In the genomic region with DNA sequence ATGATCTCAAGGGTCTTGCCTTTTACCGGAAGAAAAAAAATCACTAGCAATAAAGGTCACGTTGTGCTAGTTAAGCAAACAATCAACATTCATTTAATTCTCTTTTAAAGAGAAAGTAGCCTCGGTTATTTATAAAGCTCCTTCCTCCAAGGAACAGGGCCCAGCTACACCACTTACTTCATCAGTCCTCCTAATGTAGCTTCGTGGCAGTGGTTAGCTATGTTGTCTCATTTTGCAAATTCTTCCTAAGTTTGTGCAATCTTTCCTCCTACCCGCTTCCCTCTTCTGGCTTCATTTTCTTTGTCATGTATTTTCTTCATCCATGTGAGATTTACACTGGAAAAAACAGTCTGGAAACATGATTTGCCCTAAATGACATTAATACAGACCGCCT, we compare ENCODE assay signal across 13 cellular contexts.
DNase-seq lines count a peak whose midpoint lies in the region; ATAC-seq and TF ChIP-seq lines count a peak whose summit lies in the region.
"Had no signal": no experiment of that assay in that cellular context is flagged by ENCODE, and none has a peak within 500 bp of the region (broad histone marks: within the 10 kb centered on the region; RNA-seq: fewer than 3 reads in every experiment).

No MANE protein-coding gene starts in this region.

- H3K4me3 ChIP-seq in RWPE2 (ENCODE audit: severe bottlenecking) (no peak overlapping the region), sigmoid colon (no peak overlapping the region), dorsolateral prefrontal cortex (peak overlapping the region in 2 of 59 donors; percentile 5 to 15)
- H3K4me3 ChIP-seq: GM12878 had no signal

- H3K9me3 ChIP-seq in RWPE2 (ENCODE audit: severe bottlenecking) (no peaks in the 10 kb centered on the region), sigmoid colon (no peaks in the 10 kb centered on the region)
- H3K9me3 ChIP-seq: Caco-2 had no signal

- H3K36me3 ChIP-seq in RWPE2 (ENCODE audit: low read depth) (no peaks in the 10 kb centered on the region), sigmoid colon (no peaks in the 10 kb centered on the region)

- TF ChIP-seq CTCF in RWPE2 (IDR thresholded peaks at IDR 0.05; ENCODE audit: poor library complexity, severe bottlenecking) (no peak), sigmoid colon (IDR thresholded peaks at IDR 0.05) (no peak), dorsolateral prefrontal cortex (IDR thresholded peaks at IDR 0.05 in 54 of 56, conservative IDR thresholded peaks at IDR 0.05 in 2 of 56; ENCODE audit: low read depth in 1 of 56, partially characterized antibody in 56 of 56) (no peak)

- intact Hi-C loops in sigmoid colon (cut with DNase I) (no loop called here), dorsolateral prefrontal cortex (cut with DNase I) (no loop called here)

- WGBS in sigmoid colon, 2 donors, result 34 to 64% methylated on average over 6 of the region's 6 CpGs

- H3K27me3 ChIP-seq in RWPE2 (ENCODE audit: insufficient read depth, poor library complexity, severe bottlenecking) (no peaks in the 10 kb centered on the region), sigmoid colon (no peaks in the 10 kb centered on the region), dorsolateral prefrontal cortex (no peaks in the 10 kb centered on the region)

- peak overlapping the region; percentile 31 for H3K27ac ChIP-seq in RWPE2 (ENCODE audit: poor library complexity, severe bottlenecking)
- H3K27ac ChIP-seq in sigmoid colon, result peak overlapping the region in 3 of 4 donors; percentile 47 to 71 (median 53)
- H3K27ac ChIP-seq in dorsolateral prefrontal cortex, result no peak overlapping the region

- ATAC-seq in RWPE2 (ENCODE audit: low read depth), result no peak
- no peak for ATAC-seq in HG03432 (IDR thresholded peaks at IDR 0.05; ENCODE audit: unreplicated experiment)
- ATAC-seq: GM12878; stimulated activated naive B cell treated with anti-CD40 and anti-IgM and Interleukin-4, amounts not matched to agents 10 μg/mL and 1 μg/mL and 100 μg/mL, for 72 hours had no signal

- DNase-seq in DMS153 (lab: John Stamatoyannopoulos, UW) (peak; percentile 69), RWPE2 (ENCODE audit: low spot score) (no peak), fibroblast of peridontal ligament (ENCODE audit: extremely low read depth) (peak; percentile 97), sigmoid colon (no peak), NCI-H345 (lab: John Stamatoyannopoulos, UW) (no peak), putamen (ENCODE audit: low spot score) (no peak), dorsolateral prefrontal cortex (no peak)
- DNase-seq: Caco-2; central memory CD4-positive, alpha-beta T cell; naive B cell; stimulated activated naive B cell treated with anti-CD40 and anti-IgM and Interleukin-4, amounts not matched to agents 10 μg/mL and 1 μg/mL and 100 μg/mL, for 72 hours had no signal

- no peak for TF ChIP-seq EP300 in sigmoid colon (IDR thresholded peaks at IDR 0.05)

- H3K4me1 ChIP-seq in RWPE2 (ENCODE audit: insufficient read depth, poor library complexity, severe bottlenecking), result peaks cover 5% of the 10 kb centered on the region
- no peaks in the 10 kb centered on the region for H3K4me1 ChIP-seq in sigmoid colon
- H3K4me1 ChIP-seq: Caco-2 had no signal

- TF ChIP-seq POLR2A in sigmoid colon (IDR thresholded peaks at IDR 0.05), result no peak

Comparison
In these comparisons a context has a peak if more than half of its experiments do, and no peak if none do; other contexts are left out.
1. DNase-seq: peak in DMS153 (single experiment) and fibroblast of peridontal ligament (single experiment); none in RWPE2 (single experiment), sigmoid colon (single experiment), NCI-H345 (single experiment), putamen (single experiment) and dorsolateral prefrontal cortex (0 of 10).
2. H3K27ac ChIP-seq: peak in RWPE2 (single experiment) and sigmoid colon (3 of 4); none in dorsolateral prefrontal cortex (0 of 59).